12 cellular contexts compared by ENCODE assay signal in the genomic region with DNA sequence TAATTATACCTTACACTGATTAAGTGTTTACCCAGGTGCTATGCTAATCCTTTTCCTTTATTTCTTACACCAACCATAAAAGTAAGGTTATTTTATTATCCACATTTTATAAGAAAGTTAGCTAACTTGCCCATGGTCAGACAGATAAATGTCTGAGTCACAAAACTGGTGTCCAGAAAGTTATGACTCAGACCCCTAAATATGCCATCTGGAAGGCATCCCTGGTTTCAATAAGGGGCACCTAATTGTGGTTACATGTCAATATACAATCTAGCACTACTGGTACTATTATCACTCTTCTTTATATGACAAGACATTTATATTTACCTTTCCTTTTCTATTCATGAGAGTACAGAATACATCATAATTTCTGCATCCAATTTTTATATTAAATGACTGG.
DNase-seq lines count a peak whose midpoint lies in the region; ATAC-seq and TF ChIP-seq lines count a peak whose summit lies in the region.
"Had no signal": no experiment of that assay in that cellular context is flagged by ENCODE, and none has a peak within 500 bp of the region (broad histone marks: within the 10 kb centered on the region; RNA-seq: fewer than 3 reads in every experiment).

No MANE protein-coding gene starts in this region.

- H3K9me3 ChIP-seq in upper lobe of left lung (no peaks in the 10 kb centered on the region), heart left ventricle (no peaks in the 10 kb centered on the region)

- no peaks in the 10 kb centered on the region for H3K4me1 ChIP-seq in upper lobe of left lung
- peaks cover 0 to 9% (median 0%) of the 10 kb centered on the region in 12 donors for H3K4me1 ChIP-seq in heart left ventricle

- no peaks in the 10 kb centered on the region for H3K27me3 ChIP-seq in upper lobe of left lung
- H3K27me3 ChIP-seq in heart left ventricle, result no peaks in the 10 kb centered on the region

- peak; percentile 6 for DNase-seq in Caki2 (ENCODE audit: low read depth)
- DNase-seq in LHCN-M2 (ENCODE audit: low read depth), result peak; percentile 0
- DNase-seq in cardiac fibroblast (ENCODE audit: low read depth in 2 of 2), result peak; percentile 45 to 68
- DNase-seq in kidney glomerular epithelial cell (lab: John Stamatoyannopoulos, UW), result peak; percentile 28
- DNase-seq in upper lobe of left lung, result no peak
- DNase-seq in NCI-H2227 treated with DMSO at 0.1 percent for 48 hours (lab: John Stamatoyannopoulos, UW), result no peak
- DNase-seq in cardiac septum (ENCODE audit: low spot score), result no peak
- DNase-seq in heart left ventricle, result no peak
- DNase-seq: C1 segment of cervical spinal cord; effector CD4-positive, alpha-beta T cell; head of caudate nucleus had no signal

- in situ Hi-C loops in Caki2 (cut with HindIII; ENCODE audit: low pct_unique_long_range_greater_than_20kb, low sequenced_read_pairs), result no loop called here

- TF ChIP-seq CTCF in cardiac fibroblast (IDR thresholded peaks at IDR 0.05; ENCODE audit: low read depth, low read length) (no peak), upper lobe of left lung (IDR thresholded peaks at IDR 0.05) (no peak), heart left ventricle (IDR thresholded peaks at IDR 0.05) (no peak)

- no peak for TF ChIP-seq POLR2A in upper lobe of left lung (IDR thresholded peaks at IDR 0.05)
- no peak for TF ChIP-seq POLR2A in heart left ventricle (IDR thresholded peaks at IDR 0.05)

- H3K4me3 ChIP-seq in cardiac fibroblast (replicated peaks in 1 of 2; ENCODE audit: low read depth in 2 of 2, low read length in 2 of 2), result no peak overlapping the region
- no peak overlapping the region for H3K4me3 ChIP-seq in upper lobe of left lung
- no peak overlapping the region for H3K4me3 ChIP-seq in heart left ventricle
- H3K4me3 ChIP-seq: SK-N-MC had no signal

- TF ChIP-seq EP300 in upper lobe of left lung (IDR thresholded peaks at IDR 0.05), result no peak

- H3K36me3 ChIP-seq in upper lobe of left lung, result no peaks in the 10 kb centered on the region
- no peaks in the 10 kb centered on the region for H3K36me3 ChIP-seq in heart left ventricle

- intact Hi-C loops in cardiac septum (cut with DNase I), result no loop called here
- intact Hi-C loops in heart left ventricle (cut with DNase I), result loop anchor here in 4 of 10 donors (10.0 kb wide), 2 partner anchors 241 to 501 kb away; partner anchors contain the start of gene ADGRL2 (in 3 of the 4)

- no peak for ATAC-seq in upper lobe of left lung (ENCODE audit: low FRiP score in 2 of 2)
- no peak for ATAC-seq in heart left ventricle

- H3K27ac ChIP-seq in upper lobe of left lung, result no peak overlapping the region
- no peak overlapping the region for H3K27ac ChIP-seq in heart left ventricle
- H3K27ac ChIP-seq: SK-N-MC had no signal

Comparison
In these comparisons a context has a peak if more than half of its experiments do, and no peak if none do; other contexts are left out.
1. DNase-seq: peak in Caki2 (single experiment), LHCN-M2 (single experiment), cardiac fibroblast (2 of 2) and kidney glomerular epithelial cell (single experiment); none in upper lobe of left lung (0 of 2), NCI-H2227 treated with DMSO at 0.1 percent for 48 hours (single experiment), cardiac septum (single experiment) and heart left ventricle (0 of 5).